1 cellular context compared by ENCODE assay signal in genomic region chr19:7292950-7293794, GRCh38.
TF ChIP-seq lines count a peak whose summit lies in the region.

No MANE protein-coding gene starts in this region.

TF ChIP-seq in HepG2, 621 proteins besides CTCF, POLR2A, EP300 and RAD21 (continued from another document and continues in another):
- peak; percentile 51; the same call in 1 of the 2 replicates for TF ChIP-seq KLF12 (CRISPR knock-in tag; IDR thresholded peaks at IDR 0.05; ENCODE audit: borderline replicate concordance)
- no peak for TF ChIP-seq ZBTB3 (CRISPR knock-in tag; IDR thresholded peaks at IDR 0.05; ENCODE audit: borderline replicate concordance, low read depth)
- TF ChIP-seq, protein P1, sequence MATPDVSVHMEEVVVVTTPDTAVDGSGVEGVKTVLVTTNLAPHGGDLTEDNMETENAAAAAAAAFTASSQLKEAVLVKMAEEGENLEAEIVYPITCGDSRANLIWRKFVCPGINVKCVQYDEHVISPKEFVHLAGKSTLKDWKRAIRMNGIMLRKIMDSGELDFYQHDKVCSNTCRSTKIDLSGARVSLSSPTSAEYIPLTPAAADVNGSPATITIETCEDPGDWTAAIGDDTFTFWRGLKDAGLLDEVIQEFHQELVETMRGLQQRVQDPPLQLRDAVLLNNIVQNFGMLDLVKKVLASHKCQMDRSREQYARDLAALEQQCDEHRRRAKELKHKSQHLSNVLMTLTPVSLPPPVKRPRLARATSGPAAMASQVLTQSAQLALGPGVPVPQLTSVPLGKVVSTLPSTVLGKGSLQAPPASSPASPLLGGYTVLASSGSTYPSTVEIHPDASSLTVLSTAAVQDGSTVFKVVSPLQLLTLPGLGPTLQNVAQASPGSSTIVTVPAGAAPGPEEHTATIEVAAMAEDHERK (CRISPR knock-in tag; IDR thresholded peaks at IDR 0.05; ENCODE audit: low read depth): no peak
- no peak for TF ChIP-seq ZNF34 (CRISPR knock-in tag; IDR thresholded peaks at IDR 0.05; ENCODE audit: borderline replicate concordance)
- no peak for TF ChIP-seq RFXANK (CRISPR knock-in tag; IDR thresholded peaks at IDR 0.05)
- TF ChIP-seq ERF (CRISPR knock-in tag; IDR thresholded peaks at IDR 0.05): no peak
- TF ChIP-seq EEA1 (CRISPR knock-in tag; IDR thresholded peaks at IDR 0.05; ENCODE audit: borderline replicate concordance): no peak
- TF ChIP-seq KDM5A (IDR thresholded peaks at IDR 0.05; ENCODE audit: borderline replicate concordance, low read length): no peak
- TF ChIP-seq TCF12 (IDR thresholded peaks at IDR 0.05): no peak
- no peak for TF ChIP-seq TCF12 (CRISPR knock-in tag; IDR thresholded peaks at IDR 0.05)
- peak; percentile 84 to 85 for TF ChIP-seq NR2F1 (CRISPR knock-in tag; IDR thresholded peaks at IDR 0.05)
- TF ChIP-seq ZIK1 (CRISPR knock-in tag; IDR thresholded peaks at IDR 0.05; ENCODE audit: borderline replicate concordance, low read depth): no peak
- peak; percentile 83 for TF ChIP-seq ZSCAN25 (CRISPR knock-in tag; IDR thresholded peaks at IDR 0.05)
- no peak for TF ChIP-seq LCORL (IDR thresholded peaks at IDR 0.05)
- TF ChIP-seq LCORL (CRISPR knock-in tag; IDR thresholded peaks at IDR 0.05): no peak; the same call in none of the 2 replicates
- TF ChIP-seq, protein P2, sequence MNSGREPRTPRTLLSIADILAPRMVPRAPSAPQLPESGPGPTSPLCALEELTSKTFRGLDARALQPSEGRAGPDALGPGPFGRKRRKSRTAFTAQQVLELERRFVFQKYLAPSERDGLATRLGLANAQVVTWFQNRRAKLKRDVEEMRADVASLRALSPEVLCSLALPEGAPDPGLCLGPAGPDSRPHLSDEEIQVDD (CRISPR knock-in tag; IDR thresholded peaks at IDR 0.05; ENCODE audit: borderline replicate concordance): no peak
- TF ChIP-seq CBX2 (IDR thresholded peaks at IDR 0.05; ENCODE audit: low read depth, low read length): no peak
- TF ChIP-seq CBX2 (CRISPR knock-in tag; IDR thresholded peaks at IDR 0.05; ENCODE audit: low read depth): no peak
- TF ChIP-seq RBFOX2 (IDR thresholded peaks at IDR 0.05; ENCODE audit: low read depth, low read length): 0 out of 2 replicates have a peak, but pooled peaks have one; percentile 75
- no peak for TF ChIP-seq MIER3 (CRISPR knock-in tag; IDR thresholded peaks at IDR 0.05; ENCODE audit: borderline replicate concordance)
- no peak for TF ChIP-seq NFKBIZ (CRISPR knock-in tag; IDR thresholded peaks at IDR 0.05)
- no peak for TF ChIP-seq ZBTB34 (CRISPR knock-in tag; IDR thresholded peaks at IDR 0.05)
- no peak for TF ChIP-seq FIP1L1 (IDR thresholded peaks at IDR 0.05; ENCODE audit: borderline replicate concordance, insufficient read depth, low read depth, low read length)
- no peak for TF ChIP-seq MAFG (CRISPR knock-in tag; IDR thresholded peaks at IDR 0.05)
- no peak for TF ChIP-seq NR2F6 (IDR thresholded peaks at IDR 0.05)
- peak; percentile 89 for TF ChIP-seq NR2F6 (CRISPR knock-in tag; IDR thresholded peaks at IDR 0.05)
- TF ChIP-seq, protein P3, sequence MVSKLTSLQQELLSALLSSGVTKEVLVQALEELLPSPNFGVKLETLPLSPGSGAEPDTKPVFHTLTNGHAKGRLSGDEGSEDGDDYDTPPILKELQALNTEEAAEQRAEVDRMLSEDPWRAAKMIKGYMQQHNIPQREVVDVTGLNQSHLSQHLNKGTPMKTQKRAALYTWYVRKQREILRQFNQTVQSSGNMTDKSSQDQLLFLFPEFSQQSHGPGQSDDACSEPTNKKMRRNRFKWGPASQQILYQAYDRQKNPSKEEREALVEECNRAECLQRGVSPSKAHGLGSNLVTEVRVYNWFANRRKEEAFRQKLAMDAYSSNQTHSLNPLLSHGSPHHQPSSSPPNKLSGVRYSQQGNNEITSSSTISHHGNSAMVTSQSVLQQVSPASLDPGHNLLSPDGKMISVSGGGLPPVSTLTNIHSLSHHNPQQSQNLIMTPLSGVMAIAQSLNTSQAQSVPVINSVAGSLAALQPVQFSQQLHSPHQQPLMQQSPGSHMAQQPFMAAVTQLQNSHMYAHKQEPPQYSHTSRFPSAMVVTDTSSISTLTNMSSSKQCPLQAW (CRISPR knock-in tag; IDR thresholded peaks at IDR 0.05): no peak; the same call in 1 of the 2 replicates
- TF ChIP-seq RFX1 (IDR thresholded peaks at IDR 0.05): no peak
- no peak for TF ChIP-seq MZF1 (CRISPR knock-in tag; IDR thresholded peaks at IDR 0.05; ENCODE audit: borderline replicate concordance)
- no peak for TF ChIP-seq ZNF546 (CRISPR knock-in tag; conservative IDR thresholded peaks at IDR 0.05)
- TF ChIP-seq, protein P4, sequence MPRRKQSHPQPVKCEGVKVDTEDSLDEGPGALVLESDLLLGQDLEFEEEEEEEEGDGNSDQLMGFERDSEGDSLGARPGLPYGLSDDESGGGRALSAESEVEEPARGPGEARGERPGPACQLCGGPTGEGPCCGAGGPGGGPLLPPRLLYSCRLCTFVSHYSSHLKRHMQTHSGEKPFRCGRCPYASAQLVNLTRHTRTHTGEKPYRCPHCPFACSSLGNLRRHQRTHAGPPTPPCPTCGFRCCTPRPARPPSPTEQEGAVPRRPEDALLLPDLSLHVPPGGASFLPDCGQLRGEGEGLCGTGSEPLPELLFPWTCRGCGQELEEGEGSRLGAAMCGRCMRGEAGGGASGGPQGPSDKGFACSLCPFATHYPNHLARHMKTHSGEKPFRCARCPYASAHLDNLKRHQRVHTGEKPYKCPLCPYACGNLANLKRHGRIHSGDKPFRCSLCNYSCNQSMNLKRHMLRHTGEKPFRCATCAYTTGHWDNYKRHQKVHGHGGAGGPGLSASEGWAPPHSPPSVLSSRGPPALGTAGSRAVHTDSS (CRISPR knock-in tag; conservative IDR thresholded peaks at IDR 0.05): no peak
- TF ChIP-seq, protein P5, sequence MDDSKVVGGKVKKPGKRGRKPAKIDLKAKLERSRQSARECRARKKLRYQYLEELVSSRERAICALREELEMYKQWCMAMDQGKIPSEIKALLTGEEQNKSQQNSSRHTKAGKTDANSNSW (CRISPR knock-in tag; IDR thresholded peaks at IDR 0.05; ENCODE audit: borderline replicate concordance): no peak
- peak; percentile 54; the same call in 1 of the 2 replicates for TF ChIP-seq KDM5B (CRISPR knock-in tag; IDR thresholded peaks at IDR 0.05; ENCODE audit: borderline replicate concordance)
- no peak for TF ChIP-seq TRIM24 (CRISPR knock-in tag; IDR thresholded peaks at IDR 0.05)
- no peak for TF ChIP-seq BCL3 (CRISPR knock-in tag; IDR thresholded peaks at IDR 0.05)
- TF ChIP-seq KLF13 (CRISPR knock-in tag; IDR thresholded peaks at IDR 0.05): no peak
- no peak for TF ChIP-seq HOXA7 (CRISPR knock-in tag; IDR thresholded peaks at IDR 0.05)
- peak; percentile 47; the same call in 1 of the 2 replicates for TF ChIP-seq ZNF343 (CRISPR knock-in tag; IDR thresholded peaks at IDR 0.05)
- TF ChIP-seq NFE2L2 (IDR thresholded peaks at IDR 0.05; ENCODE audit: low read length): no peak
- TF ChIP-seq ZNF841 (CRISPR knock-in tag; IDR thresholded peaks at IDR 0.05; ENCODE audit: borderline replicate concordance): no peak
- no peak for TF ChIP-seq ZSCAN22 (CRISPR knock-in tag; IDR thresholded peaks at IDR 0.05)
- no peak for TF ChIP-seq DR1 (CRISPR knock-in tag; IDR thresholded peaks at IDR 0.05)
- no peak; the same call in 1 of the 2 replicates for TF ChIP-seq TGIF2 (CRISPR knock-in tag; IDR thresholded peaks at IDR 0.05)
- TF ChIP-seq EHMT2 (IDR thresholded peaks at IDR 0.05; ENCODE audit: borderline replicate concordance, low read depth, low read length): no peak
- TF ChIP-seq DNMT1 (CRISPR knock-in tag; IDR thresholded peaks at IDR 0.05): no peak
- TF ChIP-seq ZNF615 (CRISPR knock-in tag; IDR thresholded peaks at IDR 0.05; ENCODE audit: borderline replicate concordance): no peak
- TF ChIP-seq ZNF326 (CRISPR knock-in tag; IDR thresholded peaks at IDR 0.05; ENCODE audit: borderline replicate concordance): no peak
- TF ChIP-seq ZNF552 (CRISPR knock-in tag; IDR thresholded peaks at IDR 0.05; ENCODE audit: borderline replicate concordance): no peak
- no peak for TF ChIP-seq NCOA2 (CRISPR knock-in tag; IDR thresholded peaks at IDR 0.05)
- TF ChIP-seq ZFP36L2 (CRISPR knock-in tag; IDR thresholded peaks at IDR 0.05): no peak
- TF ChIP-seq FOXA1 (IDR thresholded peaks at IDR 0.05): no peak
- no peak for TF ChIP-seq FOXA1 (CRISPR knock-in tag; IDR thresholded peaks at IDR 0.05)
- TF ChIP-seq ZBTB7B (CRISPR knock-in tag; IDR thresholded peaks at IDR 0.05): peak; percentile 63; the same call in 1 of the 2 replicates
- TF ChIP-seq TOE1 (CRISPR knock-in tag; IDR thresholded peaks at IDR 0.05): no peak
- TF ChIP-seq MTF1 (CRISPR knock-in tag; IDR thresholded peaks at IDR 0.05): no peak
- no peak for TF ChIP-seq RORA (CRISPR knock-in tag; IDR thresholded peaks at IDR 0.05)
- TF ChIP-seq NFE2L1 (CRISPR knock-in tag; IDR thresholded peaks at IDR 0.05; ENCODE audit: borderline replicate concordance): no peak
- TF ChIP-seq HNF1A (IDR thresholded peaks at IDR 0.05; ENCODE audit: low read depth): no peak
- no peak for TF ChIP-seq HNF1A (CRISPR knock-in tag; IDR thresholded peaks at IDR 0.05; ENCODE audit: borderline replicate concordance)
- no peak for TF ChIP-seq SIX1 (CRISPR knock-in tag; IDR thresholded peaks at IDR 0.05; ENCODE audit: borderline replicate concordance)
- no peak for TF ChIP-seq ZNF670 (CRISPR knock-in tag; IDR thresholded peaks at IDR 0.05; ENCODE audit: borderline replicate concordance)
- peak; percentile 43 for TF ChIP-seq TAF15 (IDR thresholded peaks at IDR 0.05; ENCODE audit: low read depth, low read length, poor library complexity, severe bottlenecking)
- no peak for TF ChIP-seq PHB2 (IDR thresholded peaks at IDR 0.05; ENCODE audit: partially characterized antibody)
- no peak for TF ChIP-seq SMARCE1 (IDR thresholded peaks at IDR 0.05; ENCODE audit: borderline replicate concordance)
- TF ChIP-seq THYN1 (CRISPR knock-in tag; IDR thresholded peaks at IDR 0.05; ENCODE audit: borderline replicate concordance, low read depth): no peak
- TF ChIP-seq ZFP37 (CRISPR knock-in tag; IDR thresholded peaks at IDR 0.05; ENCODE audit: borderline replicate concordance): no peak
- peak; percentile 96 for TF ChIP-seq ESRRA (CRISPR knock-in tag; IDR thresholded peaks at IDR 0.05; ENCODE audit: low read depth)
- TF ChIP-seq ZC3H4 (CRISPR knock-in tag; IDR thresholded peaks at IDR 0.05; ENCODE audit: borderline replicate concordance): no peak
- TF ChIP-seq FOXA3 (CRISPR knock-in tag; IDR thresholded peaks at IDR 0.05): no peak
- no peak for TF ChIP-seq TEF (CRISPR knock-in tag; IDR thresholded peaks at IDR 0.05)
- no peak for TF ChIP-seq FOXJ3 (CRISPR knock-in tag; IDR thresholded peaks at IDR 0.05; ENCODE audit: borderline replicate concordance)
- TF ChIP-seq NR2C2 (CRISPR knock-in tag; IDR thresholded peaks at IDR 0.05; ENCODE audit: borderline replicate concordance): peak; percentile 55
- TF ChIP-seq PRMT3 (CRISPR knock-in tag; IDR thresholded peaks at IDR 0.05; ENCODE audit: borderline replicate concordance, low read depth): no peak; the same call in 1 of the 2 replicates
